Comparison of ENCODE assay signal across 26 cellular contexts in the genomic region with DNA sequence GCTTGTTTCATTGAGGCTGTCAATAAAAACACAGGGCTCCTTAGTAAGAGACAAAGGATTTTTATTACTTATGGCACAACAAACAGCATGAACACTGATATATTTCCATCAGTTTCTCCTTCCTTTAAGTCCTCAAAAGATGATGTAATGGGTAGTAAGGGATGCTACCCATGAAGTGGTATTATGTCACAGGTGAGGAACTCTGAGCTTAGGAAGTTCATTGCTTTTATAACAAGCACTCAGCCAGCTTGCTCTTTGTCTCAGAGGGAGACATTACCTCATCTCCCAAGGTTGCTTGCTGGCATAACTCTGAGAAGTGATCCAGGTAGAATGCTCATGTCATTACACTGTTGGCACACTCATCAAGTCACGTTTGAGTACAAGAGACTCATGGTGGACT.
"Had no signal": no experiment of that assay in that cellular context is flagged by ENCODE, and none has a peak within 500 bp of the region (broad histone marks: within the 10 kb centered on the region; RNA-seq: fewer than 3 reads in every experiment).

No MANE protein-coding gene starts in this region.

- H3K36me3 ChIP-seq: colonic mucosa, esophagus squamous epithelium, gastrocnemius medialis, heart right ventricle, left lung, lower lobe of right lung had no signal

- H3K4me1 ChIP-seq: colonic mucosa, esophagus squamous epithelium, gastrocnemius medialis, heart right ventricle, left lung, lower lobe of right lung had no signal

- ATAC-seq: effector memory CD8-positive, alpha-beta T cell; esophagus mucosa; gastrocnemius medialis; heart right ventricle; left cardiac atrium; left lung; left ventricle myocardium superior; lower lobe of right lung; naive thymus-derived CD4-positive, alpha-beta T cell had no signal

- FAIRE-seq: endometrium, islet of Langerhans, keratinocyte had no signal

- H3K4me1 Mint-ChIP-seq: endodermal cell had no signal

- H3K27me3 Mint-ChIP-seq: dendritic cell treated with granulocyte-macrophage colony-stimulating factor and Interleukin-4, amounts not matched to agents 40 ng/mL and 50 ng/mL, for 4 days had no signal

- H3K9me3 ChIP-seq: colonic mucosa, esophagus squamous epithelium, gastrocnemius medialis, left lung, lower lobe of right lung had no signal

- H3K4me3 Mint-ChIP-seq: dendritic cell treated with granulocyte-macrophage colony-stimulating factor and Interleukin-4, amounts not matched to agents 40 ng/mL and 50 ng/mL, for 4 days; effector memory CD8-positive, alpha-beta T cell; endodermal cell; naive thymus-derived CD4-positive, alpha-beta T cell had no signal

- H3K27ac Mint-ChIP-seq: dendritic cell treated with granulocyte-macrophage colony-stimulating factor and Interleukin-4, amounts not matched to agents 40 ng/mL and 50 ng/mL, for 4 days; effector memory CD8-positive, alpha-beta T cell; endodermal cell had no signal

- H3K4me3 ChIP-seq: colonic mucosa, esophagus squamous epithelium, gastrocnemius medialis, heart right ventricle, left lung, lower lobe of right lung had no signal

- H3K9me3 Mint-ChIP-seq: effector memory CD8-positive, alpha-beta T cell; endodermal cell had no signal

- H3K27me3 ChIP-seq: colonic mucosa, esophagus squamous epithelium, gastrocnemius medialis, left lung had no signal

- DNase-seq: colonic mucosa; cortex of kidney; effector CD8-positive, alpha-beta T cell; effector memory CD8-positive, alpha-beta T cell; endodermal cell; esophagus squamous epithelium; foreskin fibroblast; foreskin melanocyte; gastrocnemius medialis; glutamatergic neuron; head of caudate nucleus; heart right ventricle; hippocampal formation; left cardiac atrium; left lung; left ventricle myocardium superior; lower lobe of right lung; mesenchymal stem cell; midbrain; naive thymus-derived CD4-positive, alpha-beta T cell had no signal

- H3K27ac ChIP-seq: colonic mucosa, epithelial cell of prostate, esophagus squamous epithelium, gastrocnemius medialis, heart right ventricle, left lung, lower lobe of right lung had no signal
